In the genomic region with DNA sequence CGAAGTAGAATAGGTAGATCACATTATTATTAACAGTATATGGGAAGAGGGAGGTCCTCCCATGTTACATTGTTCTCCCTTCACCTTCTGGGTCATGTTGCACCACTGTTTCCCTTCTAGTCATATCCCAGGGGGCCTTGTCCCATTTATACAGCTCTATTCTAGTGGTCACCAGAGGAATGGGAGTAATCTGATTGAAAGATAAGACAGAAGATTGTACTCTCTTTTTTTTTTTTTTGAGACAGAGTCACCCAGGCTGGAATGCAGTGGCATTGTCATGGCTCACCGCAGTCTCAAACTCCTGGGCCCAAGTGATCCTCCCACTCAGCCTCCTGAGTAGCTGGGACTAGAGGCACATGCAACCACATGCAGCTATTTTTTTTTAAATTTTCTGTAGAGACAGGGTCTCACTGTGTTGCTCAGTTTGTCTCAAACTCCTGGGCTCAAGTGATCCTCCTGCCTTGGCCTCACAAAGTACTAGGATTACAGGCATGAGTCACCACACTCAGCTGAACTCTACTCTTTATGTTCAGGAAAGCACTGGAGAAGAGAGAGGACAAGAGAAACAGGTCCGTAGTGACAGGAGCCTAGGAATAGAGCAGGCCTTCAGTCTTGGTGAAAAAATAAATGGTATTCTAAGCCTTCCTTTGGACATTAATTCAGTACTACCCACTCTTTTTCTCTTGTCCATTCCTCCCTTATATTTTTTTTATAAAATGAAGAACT, we compare ENCODE assay signal across 19 cellular contexts. TPM values are rescaled to one million over a fixed set of nuclear protein-coding genes. Genes with fewer than 3 reads are reported as not detected.
DNase-seq lines count a peak whose midpoint lies in the region; ATAC-seq and TF ChIP-seq lines count a peak whose summit lies in the region.
"Had no signal": no experiment of that assay in that cellular context is flagged by ENCODE, and none has a peak within 500 bp of the region (broad histone marks: within the 10 kb centered on the region; RNA-seq: fewer than 3 reads in every experiment).

No MANE protein-coding gene starts in this region.

- H3K23ac ChIP-seq in trophoblast cell (ENCODE audit: low read length) = no peak overlapping the region

- H3K36me3 ChIP-seq in NT2/D1 (ENCODE audit: insufficient read depth, insufficient read length, low read length) (peaks cover 43% of the 10 kb centered on the region), endodermal cell (ENCODE audit: control insufficient read depth, insufficient read depth, low read length) (peaks cover 61% of the 10 kb centered on the region), trophoblast cell (ENCODE audit: control insufficient read depth in 1 of 2, insufficient read depth in 2 of 2, low read length in 2 of 2) (peaks cover 15 to 19% of the 10 kb centered on the region in 2 experiments)

- H3K9me3 Mint-ChIP-seq in endodermal cell = peaks cover 15% of the 10 kb centered on the region

- H2BK5ac ChIP-seq in trophoblast cell (ENCODE audit: low read depth, low read length, poor library complexity) = no peak overlapping the region

- no peak overlapping the region for H2AK5ac ChIP-seq in trophoblast cell (ENCODE audit: low read length)

- peaks cover 14% of the 10 kb centered on the region for H3K4me1 Mint-ChIP-seq in endodermal cell

- peaks cover 13% of the 10 kb centered on the region for H3K79me2 ChIP-seq in trophoblast cell (ENCODE audit: control insufficient read depth, insufficient read depth, low read length, poor library complexity)

- H2AFZ ChIP-seq in trophoblast cell (ENCODE audit: insufficient read depth, low read length, poor library complexity) = no peak overlapping the region

- peak overlapping the region; percentile 82 for H3K27ac Mint-ChIP-seq in endodermal cell
- H3K27ac Mint-ChIP-seq: CD8-positive, alpha-beta T cell had no signal

- 84 to 100% methylated on average over 2 to 3 of the region's 3 CpGs for whole genome bisulfite sequencing in endodermal cell (ENCODE audit: insufficient coverage in 1 of 2, insufficient read length in 1 of 2), 2 experiments
- WGBS in trophoblast cell (ENCODE audit: extremely low coverage, insufficient coverage, insufficient read length) = no CpG with 5 or more reads among the region's 3 CpGs

- no peak overlapping the region for H3K14ac ChIP-seq in trophoblast cell (ENCODE audit: low read length)

- peaks cover 10% of the 10 kb centered on the region for H3K79me1 ChIP-seq in trophoblast cell (ENCODE audit: low read length)

- H2BK12ac ChIP-seq in trophoblast cell (ENCODE audit: low read length) = no peak overlapping the region

- H3K4ac ChIP-seq in trophoblast cell (ENCODE audit: low read depth, low read length) = no peak overlapping the region

- H3K4me3 Mint-ChIP-seq in endodermal cell = no peak overlapping the region
- H3K4me3 Mint-ChIP-seq: CD8-positive, alpha-beta T cell had no signal

- DNase-seq in EH (ENCODE audit: low read depth) = peak; percentile 6
- peak; percentile 1 for DNase-seq in NT2/D1 (ENCODE audit: low read depth, low spot score)
- DNase-seq in endodermal cell = peak; percentile 46
- DNase-seq in trophoblast cell = peak; percentile 4 to 15
- no peak for DNase-seq in NAMALWA (ENCODE audit: low spot score)
- no peak for DNase-seq in A172 (ENCODE audit: low spot score)
- no peak for DNase-seq in stimulated activated CD4-positive, alpha-beta T cell treated with anti-CD3 and anti-CD28 coated beads, Interleukin-2, amount 100 ng/mL, for 24 hours
- DNase-seq: ACHN; AML-193; CD8-positive, alpha-beta T cell; DND-41; NCI-H1417; NCI-H187 treated with DMSO at 0.1 percent for 48 hours; NCI-H69; NK-92 treated with Interleukin-12 subunit alpha and Interleukin-12 subunit beta, amount 100 ng/mL, for 24 hours; OCI-M1; SJCRH30 had no signal

- TF ChIP-seq CTCF in endodermal cell (conservative IDR thresholded peaks at IDR 0.05) = no peak

- H3K36me3 Mint-ChIP-seq in endodermal cell (ENCODE audit: low read depth) = peaks cover 66% of the 10 kb centered on the region

- no peak overlapping the region for H3K9ac ChIP-seq in NT2/D1 (ENCODE audit: insufficient read length, low read depth)
- H3K9ac ChIP-seq in endodermal cell (ENCODE audit: extremely low read depth, low read length, poor library complexity, severe bottlenecking) = no peak overlapping the region
- no peak overlapping the region for H3K9ac ChIP-seq in trophoblast cell (ENCODE audit: low read length)

- H3K4me1 ChIP-seq in NT2/D1 (ENCODE audit: insufficient read depth, insufficient read length) (peaks cover 2% of the 10 kb centered on the region), endodermal cell (ENCODE audit: control insufficient read depth, insufficient read depth, low read length) (no peaks in the 10 kb centered on the region), trophoblast cell (ENCODE audit: control insufficient read depth in 1 of 2, insufficient read depth in 2 of 2, low read length in 2 of 2) (peaks cover 3 to 6% of the 10 kb centered on the region in 2 experiments)
- H3K4me1 ChIP-seq: SJCRH30 had no signal

- H4K8ac ChIP-seq in trophoblast cell (ENCODE audit: low read depth, low read length) = no peak overlapping the region

- H3K27me3 ChIP-seq in NT2/D1 (ENCODE audit: insufficient read depth, insufficient read length) (no peaks in the 10 kb centered on the region), endodermal cell (ENCODE audit: control insufficient read depth, insufficient read depth, low read length, poor library complexity, severe bottlenecking) (no peaks in the 10 kb centered on the region), trophoblast cell (ENCODE audit: insufficient read depth, low read length) (no peaks in the 10 kb centered on the region)
- H3K27me3 ChIP-seq: SJCRH30 had no signal

- no peak overlapping the region for H3K18ac ChIP-seq in trophoblast cell (ENCODE audit: low read length)

- no peak overlapping the region for H4K12ac ChIP-seq in trophoblast cell (ENCODE audit: low read depth, low read length)

- H3K27me3 Mint-ChIP-seq in endodermal cell (ENCODE audit: insufficient read depth) = no peaks in the 10 kb centered on the region

- no peak overlapping the region for H4K91ac ChIP-seq in trophoblast cell (ENCODE audit: low read depth, low read length)

- no peak overlapping the region for H2BK120ac ChIP-seq in trophoblast cell (ENCODE audit: insufficient read depth, low read length, poor library complexity)

- H3K4me2 ChIP-seq in trophoblast cell (ENCODE audit: low read length) = no peak overlapping the region

- no peak for ATAC-seq in HG02938 (IDR thresholded peaks at IDR 0.05; ENCODE audit: unreplicated experiment)
- ATAC-seq: CD8-positive, alpha-beta T cell had no signal

- no peak overlapping the region for H3K4me3 ChIP-seq in NT2/D1 (ENCODE audit: insufficient read length, low read depth)
- peak overlapping the region; percentile 51 for H3K4me3 ChIP-seq in endodermal cell (ENCODE audit: low read length)
- no peak overlapping the region for H3K4me3 ChIP-seq in trophoblast cell (ENCODE audit: low read depth, low read length)
- H3K4me3 ChIP-seq: SJCRH30 had no signal

- H3K27ac ChIP-seq in endodermal cell (ENCODE audit: low read depth, low read length) (no peak overlapping the region), trophoblast cell (ENCODE audit: low read depth, low read length) (peak overlapping the region; percentile 30)
- H3K27ac ChIP-seq: SJCRH30 had no signal

- H3K9me3 ChIP-seq in NT2/D1 (ENCODE audit: insufficient read depth, low read length) (no peaks in the 10 kb centered on the region), endodermal cell (ENCODE audit: control insufficient read depth, low read length) (peaks cover 60% of the 10 kb centered on the region), trophoblast cell (ENCODE audit: insufficient read depth, low read depth, low read length) (no peaks in the 10 kb centered on the region)

RNA-seq across cellular contexts. Expression of gene ZNF529, which starts 4.3 kb away (rescaled TPM):
- total RNA-seq in endodermal cell = 10 to 100 TPM; 14.6 to 20.4 TPM
- polyA plus RNA-seq in endodermal cell (2013, experiment 1 of 2) = 14.7 TPM
- 13.2 TPM for polyA plus RNA-seq in endodermal cell (2013, experiment 2 of 2)
- 5.8 and 7.1 TPM in 2 replicates for polyA plus RNA-seq in trophoblast cell (2013)
- total RNA-seq in A172 (2014; rRNA removed; shearing (Covaris generic)) = 6.8 and 7.7 TPM in 2 replicates

RNA-seq across cellular contexts. Expression of gene ZNF382, which starts 27.7 kb away (rescaled TPM):
- total RNA-seq in endodermal cell = 10 to 100 TPM; 11.1 to 13.5 TPM
- polyA plus RNA-seq in endodermal cell (2013, experiment 1 of 2) = 21.3 TPM
- polyA plus RNA-seq in endodermal cell (2013, experiment 2 of 2) = 16.8 TPM
- 3.9 and 4.2 TPM in 2 replicates for polyA plus RNA-seq in trophoblast cell (2013)
- 5.1 and 10.0 TPM in 2 replicates for total RNA-seq in A172 (2014; rRNA removed; shearing (Covaris generic))
- total RNA-seq: HT1080 had no signal

RNA-seq across cellular contexts. Expression of gene ZNF260, which starts 49.4 kb away (rescaled TPM):
- 10 to 100 TPM; 47.3 to 56.3 TPM for total RNA-seq in endodermal cell
- polyA plus RNA-seq in endodermal cell (2013, experiment 1 of 2) = 33.5 TPM
- polyA plus RNA-seq in endodermal cell (2013, experiment 2 of 2) = 27.9 TPM
- polyA plus RNA-seq in trophoblast cell (2013) = 13.6 and 14.2 TPM in 2 replicates
- 18.6 and 22.5 TPM in 2 replicates for total RNA-seq in A172 (2014; rRNA removed; shearing (Covaris generic))

Comparison
In these comparisons a context has a peak if more than half of its experiments do, and no peak if none do; other contexts are left out.
1. DNase-seq: peak in EH (single experiment), NT2/D1 (single experiment), endodermal cell (single experiment) and trophoblast cell (2 of 2); none in NAMALWA (single experiment), A172 (single experiment) and stimulated activated CD4-positive, alpha-beta T cell treated with anti-CD3 and anti-CD28 coated beads, Interleukin-2, amount 100 ng/mL, for 24 hours (0 of 2).